In the genomic region with DNA sequence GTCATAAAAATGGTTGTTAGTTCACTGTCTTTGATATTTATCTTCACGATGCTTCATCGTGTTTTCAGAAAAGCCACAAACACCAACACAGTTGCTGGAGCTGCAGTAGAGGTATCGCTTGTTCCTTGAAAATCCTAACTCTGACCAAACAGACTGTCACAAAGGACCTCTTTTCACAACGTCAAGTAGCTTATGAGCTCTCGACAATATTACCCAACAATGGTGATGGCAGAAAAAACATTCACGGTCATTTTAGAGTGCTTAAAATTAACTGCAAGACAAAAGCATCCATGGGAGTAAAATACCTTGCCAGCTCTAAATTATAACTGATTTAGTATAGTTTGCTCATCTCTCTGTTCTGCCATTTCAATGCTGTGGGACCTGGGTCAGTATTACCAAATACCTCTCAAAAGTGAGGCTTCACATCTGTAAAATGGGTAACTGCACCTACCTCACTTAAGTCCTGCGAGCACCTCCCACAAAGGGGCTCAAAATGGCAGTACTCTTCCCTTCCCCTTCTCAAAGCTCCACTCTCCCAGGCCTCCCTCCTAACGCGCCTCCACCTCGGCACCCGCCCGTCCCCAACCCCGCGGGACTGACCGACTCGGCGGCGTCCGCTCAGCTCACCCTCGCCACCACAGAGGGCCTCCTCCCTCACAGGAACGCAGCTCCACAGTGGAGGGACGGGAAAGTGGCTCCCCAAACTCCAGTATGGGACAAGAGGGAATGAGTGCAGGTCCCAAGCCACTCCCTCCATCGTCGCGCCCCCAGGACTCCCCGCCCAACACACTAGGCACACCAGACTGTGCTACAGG, we compare ENCODE assay signal across 8 cellular contexts. TPM values are rescaled to one million over a fixed set of nuclear protein-coding genes. Genes with fewer than 3 reads are reported as not detected.
DNase-seq lines count a peak whose midpoint lies in the region; ATAC-seq and TF ChIP-seq lines count a peak whose summit lies in the region.

No MANE protein-coding gene starts in this region.

- peak overlapping the region; percentile 97 to 98 for H3K27ac Mint-ChIP-seq in activated naive CD4-positive, alpha-beta T cell treated with anti-CD3 and anti-CD28 coated beads, Interleukin-2, amount 50 U/mL, for 72 hours

- ATAC-seq in GM21526 (IDR thresholded peaks at IDR 0.05; ENCODE audit: low FRiP score, unreplicated experiment) (peak; percentile 47), Right ventricle myocardium superior (ENCODE audit: poor library complexity) (peak; percentile 48)
- ATAC-seq in activated naive CD4-positive, alpha-beta T cell treated with anti-CD3 and anti-CD28 coated beads, Interleukin-2, amount 50 U/mL, for 72 hours: peak in 1 of 2 donors; percentile 37

- DNase-seq in GM12865 (ENCODE audit: low read depth): peak; percentile 83
- peak; percentile 64 for DNase-seq in HuH-7.5 (ENCODE audit: low spot score)
- DNase-seq in activated naive CD4-positive, alpha-beta T cell treated with anti-CD3 and anti-CD28 coated beads, Interleukin-2, amount 50 U/mL, for 72 hours (ENCODE audit: low spot score in 2 of 2): no peak
- DNase-seq in Right ventricle myocardium superior: no peak
- peak; percentile 75 for DNase-seq in pons (ENCODE audit: low spot score)
- no peak for DNase-seq in stimulated activated CD4-positive, alpha-beta T cell treated with anti-CD3 and anti-CD28 coated beads, Interleukin-2, amount 100 ng/mL, for 48 hours
- DNase-seq in NCI-H187 treated with DMSO at 0.1 percent for 48 hours (lab: John Stamatoyannopoulos, UW): no peak

- H3K9me3 Mint-ChIP-seq in activated naive CD4-positive, alpha-beta T cell treated with anti-CD3 and anti-CD28 coated beads, Interleukin-2, amount 50 U/mL, for 72 hours: peaks cover 0 to 4% of the 10 kb centered on the region in 2 donors

- no peak for TF ChIP-seq CTCF in GM12865 (IDR thresholded peaks at IDR 0.05; ENCODE audit: insufficient read depth, low read depth, low read length, missing control alignments)

- intact Hi-C loops in Right ventricle myocardium superior (cut with DNase I): no loop called here

- H3K4me3 ChIP-seq in GM12865 (ENCODE audit: low read depth, low read length): peak overlapping the region; percentile 86

- peaks cover 26 to 54% of the 10 kb centered on the region in 2 donors for H3K36me3 Mint-ChIP-seq in activated naive CD4-positive, alpha-beta T cell treated with anti-CD3 and anti-CD28 coated beads, Interleukin-2, amount 50 U/mL, for 72 hours

RNA-seq across cellular contexts. Expression of a gene that starts 0.5 kb away (rescaled TPM):
- 10 to 100 TPM; 28.7 to 31.1 TPM for total RNA-seq in activated naive CD4-positive, alpha-beta T cell treated with anti-CD3 and anti-CD28 coated beads, Interleukin-2, amount 50 U/mL, for 72 hours
- 0.19 TPM for total RNA-seq in Right ventricle myocardium superior

RNA-seq across cellular contexts. Expression of a gene that starts 49.6 kb away (rescaled TPM):
- 100 to 1,000 TPM; 159 to 287 TPM for total RNA-seq in activated naive CD4-positive, alpha-beta T cell treated with anti-CD3 and anti-CD28 coated beads, Interleukin-2, amount 50 U/mL, for 72 hours
- 19.4 TPM for total RNA-seq in Right ventricle myocardium superior

RNA-seq across cellular contexts. Expression of a gene that starts 50.0 kb away (rescaled TPM):
- total RNA-seq in activated naive CD4-positive, alpha-beta T cell treated with anti-CD3 and anti-CD28 coated beads, Interleukin-2, amount 50 U/mL, for 72 hours: 10 to 100 TPM; 13.3 to 21.8 TPM
- total RNA-seq in Right ventricle myocardium superior: 8.3 TPM

Comparison
In these comparisons a context has a peak if more than half of its experiments do, and no peak if none do; other contexts are left out.
1. DNase-seq: peak in GM12865 (single experiment), HuH-7.5 (single experiment) and pons (single experiment); none in activated naive CD4-positive, alpha-beta T cell treated with anti-CD3 and anti-CD28 coated beads, Interleukin-2, amount 50 U/mL, for 72 hours (0 of 2), Right ventricle myocardium superior (single experiment), stimulated activated CD4-positive, alpha-beta T cell treated with anti-CD3 and anti-CD28 coated beads, Interleukin-2, amount 100 ng/mL, for 48 hours (0 of 2) and NCI-H187 treated with DMSO at 0.1 percent for 48 hours (single experiment).
2. RNA of a gene that starts 0.5 kb away (total RNA-seq): 28.7 to 31.1 TPM in activated naive CD4-positive, alpha-beta T cell treated with anti-CD3 and anti-CD28 coated beads, Interleukin-2, amount 50 U/mL, for 72 hours; 0.19 TPM in Right ventricle myocardium superior (single experiment); every median in the first group is over 10 times any median in the second.